ENCODE assay signal across 12 cellular contexts in the genomic region with DNA sequence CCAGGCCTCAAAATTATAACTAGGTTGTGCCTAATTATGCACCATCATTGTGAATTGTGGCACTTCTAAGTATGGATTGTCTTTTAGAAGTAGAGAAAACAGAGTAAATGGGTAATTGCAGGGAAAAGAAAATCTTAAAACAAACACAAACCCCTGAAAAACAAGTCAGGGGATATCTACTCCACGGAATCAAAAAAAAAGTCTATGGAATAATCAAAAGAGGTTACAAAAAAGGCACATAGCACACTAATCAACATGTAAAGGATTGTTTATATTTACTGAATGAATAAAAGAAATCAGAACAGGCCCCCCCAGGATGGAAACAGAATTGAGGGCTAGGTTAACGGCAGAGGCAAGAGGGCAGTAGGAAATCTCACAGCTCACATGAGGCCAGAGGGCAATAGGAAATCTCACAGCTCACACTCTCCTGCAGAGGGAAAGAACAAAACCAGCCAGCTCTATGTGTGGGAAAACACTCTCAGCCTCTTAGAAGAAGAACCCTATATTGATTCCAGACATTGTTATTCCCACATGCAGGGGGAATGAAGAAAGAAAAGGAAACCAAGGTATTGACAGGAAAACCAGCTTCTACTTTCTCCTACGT.
DNase-seq lines count a peak whose midpoint lies in the region; ATAC-seq, FAIRE-seq and TF ChIP-seq lines count a peak whose summit lies in the region.
"Had no signal": no experiment of that assay in that cellular context is flagged by ENCODE, and none has a peak within 500 bp of the region (broad histone marks: within the 10 kb centered on the region; RNA-seq: fewer than 3 reads in every experiment).

No MANE protein-coding gene starts in this region.

- peaks cover 5 to 11% of the 10 kb centered on the region in 2 donors for H3K9me3 Mint-ChIP-seq in stimulated activated naive CD8-positive, alpha-beta T cell treated with anti-CD3 and anti-CD28 coated beads, Interleukin-15, amount 100 ng/mL, for 72 hours
- H3K9me3 Mint-ChIP-seq: activated T-cell treated with anti-CD3 and anti-CD28 coated beads, Interleukin-2, amount 50 U/mL, for 24 hours had no signal

- no peaks in the 10 kb centered on the region for H3K27me3 Mint-ChIP-seq in stimulated activated naive CD8-positive, alpha-beta T cell treated with anti-CD3 and anti-CD28 coated beads, Interleukin-15, amount 100 ng/mL, for 72 hours
- H3K27me3 Mint-ChIP-seq: activated T-cell treated with anti-CD3 and anti-CD28 coated beads, Interleukin-2, amount 50 U/mL, for 24 hours had no signal

- no peak overlapping the region for H3K4me3 ChIP-seq in brain microvascular endothelial cell (ENCODE audit: low read depth, low read length)
- H3K4me3 ChIP-seq in mesodermal cell (ENCODE audit: extremely low read depth, insufficient read depth, low read length, poor library complexity, severe bottlenecking): no peak overlapping the region
- no peak overlapping the region for H3K4me3 ChIP-seq in aorta (ENCODE audit: low read length in 2 of 2)
- H3K4me3 ChIP-seq: sigmoid colon had no signal

- H3K9me3 ChIP-seq in mesodermal cell (ENCODE audit: control insufficient read depth, low read length) (peaks cover 5% of the 10 kb centered on the region), aorta (ENCODE audit: control insufficient read depth, low read length) (no peaks in the 10 kb centered on the region)
- H3K9me3 ChIP-seq: sigmoid colon had no signal

- WGBS in mesodermal cell (ENCODE audit: insufficient coverage in 2 of 2), 2 experiments: 33 to 40% methylated on average over 2 of the region's 3 CpGs
- 47 to 50% methylated on average over 3 of the region's 3 CpGs for WGBS in aorta, 2 donors

- intact Hi-C loops in aorta (cut with DNase I): no loop called here

- TF ChIP-seq CTCF in brain microvascular endothelial cell (IDR thresholded peaks at IDR 0.05; ENCODE audit: low read depth, low read length, missing control alignments): no peak

- no peak for DNase-seq in stimulated activated naive CD8-positive, alpha-beta T cell treated with anti-CD3 and anti-CD28 coated beads, Interleukin-15, amount 100 ng/mL, for 72 hours
- no peak for DNase-seq in stimulated activated naive CD8-positive, alpha-beta T cell treated with anti-CD3 and anti-CD28 coated beads, Interleukin-15, Interleukin-2, amounts not matched to agents 100 U/mL and 50 U/mL, for 24 hours
- no peak for DNase-seq in brain microvascular endothelial cell
- no peak for DNase-seq in aorta
- no peak for DNase-seq in cerebellum (ENCODE audit: low spot score)
- no peak for DNase-seq in H54 (ENCODE audit: insufficient read length, low spot score)
- DNase-seq in central memory CD4-positive, alpha-beta T cell: no peak
- DNase-seq: activated T-cell treated with anti-CD3 and anti-CD28 coated beads, Interleukin-2, amount 50 U/mL, for 24 hours; NCI-H345; sigmoid colon had no signal

- H3K27ac ChIP-seq in brain microvascular endothelial cell: peak overlapping the region; percentile 66
- peak overlapping the region; percentile 83 for H3K27ac ChIP-seq in mesodermal cell (ENCODE audit: low read depth, low read length, severe bottlenecking)
- H3K27ac ChIP-seq in aorta (ENCODE audit: low read depth in 1 of 2, low read length in 2 of 2): no peak overlapping the region

- H3K27me3 ChIP-seq in brain microvascular endothelial cell (replicated peaks) (no peaks in the 10 kb centered on the region), aorta (ENCODE audit: control insufficient read depth in 1 of 2, insufficient read depth in 2 of 2, low read length in 1 of 2) (no peaks in the 10 kb centered on the region)
- H3K27me3 ChIP-seq: sigmoid colon had no signal

- H3K4me1 Mint-ChIP-seq in stimulated activated naive CD8-positive, alpha-beta T cell treated with anti-CD3 and anti-CD28 coated beads, Interleukin-15, amount 100 ng/mL, for 72 hours: peaks cover 25% of the 10 kb centered on the region

- no peak for ATAC-seq in stimulated activated naive CD8-positive, alpha-beta T cell treated with anti-CD3 and anti-CD28 coated beads, Interleukin-15, amount 100 ng/mL, for 72 hours
- ATAC-seq in stimulated activated naive CD8-positive, alpha-beta T cell treated with anti-CD3 and anti-CD28 coated beads, Interleukin-15, Interleukin-2, amounts not matched to agents 100 U/mL and 50 U/mL, for 24 hours: no peak
- ATAC-seq in aorta (ENCODE audit: low FRiP score): peak; percentile 45
- ATAC-seq: activated CD4-positive, CD25-positive, alpha-beta regulatory T cell treated with anti-CD3 and anti-CD28 coated beads, Interleukin-2, amount 50 U/mL, for 24 hours had no signal

- TF ChIP-seq POLR2A in H54 (IDR thresholded peaks at IDR 0.05; ENCODE audit: low read depth, low read length): no peak

- H3K36me3 ChIP-seq in brain microvascular endothelial cell (replicated peaks) (no peaks in the 10 kb centered on the region), mesodermal cell (ENCODE audit: control insufficient read depth, insufficient read depth, low read length) (no peaks in the 10 kb centered on the region), aorta (ENCODE audit: control insufficient read depth in 1 of 2, insufficient read depth in 2 of 2, low read length in 1 of 2) (no peaks in the 10 kb centered on the region)
- H3K36me3 ChIP-seq: sigmoid colon had no signal

- no peak for FAIRE-seq in H54 (lab: Jason Lieb, UNC)

- H3K4me1 ChIP-seq in mesodermal cell (ENCODE audit: control insufficient read depth, insufficient read depth, low read length, poor library complexity, severe bottlenecking): peaks cover 16% of the 10 kb centered on the region
- H3K4me1 ChIP-seq in aorta (ENCODE audit: control insufficient read depth in 1 of 2, insufficient read depth in 2 of 2, low read length in 2 of 2): no peaks in the 10 kb centered on the region

- H3K27ac Mint-ChIP-seq in stimulated activated naive CD8-positive, alpha-beta T cell treated with anti-CD3 and anti-CD28 coated beads, Interleukin-15, amount 100 ng/mL, for 72 hours: peak overlapping the region; percentile 15 to 48
- H3K27ac Mint-ChIP-seq: activated T-cell treated with anti-CD3 and anti-CD28 coated beads, Interleukin-2, amount 50 U/mL, for 24 hours had no signal

- no peak overlapping the region for H3K4me3 Mint-ChIP-seq in stimulated activated naive CD8-positive, alpha-beta T cell treated with anti-CD3 and anti-CD28 coated beads, Interleukin-15, amount 100 ng/mL, for 72 hours
- H3K4me3 Mint-ChIP-seq: activated T-cell treated with anti-CD3 and anti-CD28 coated beads, Interleukin-2, amount 50 U/mL, for 24 hours had no signal

- in situ Hi-C loops in brain microvascular endothelial cell (cut with HindIII; ENCODE audit: low pct_ligation_motif_present, low sequenced_read_pairs): no loop called here

Comparison
In these comparisons a context has a peak if more than half of its experiments do, and no peak if none do; other contexts are left out.
1. H3K27ac ChIP-seq: peak in brain microvascular endothelial cell (single experiment) and mesodermal cell (single experiment); none in aorta (0 of 2).